In genomic region chr2:241194811-241195210, GRCh38 we compare ENCODE assay signal across 19 cellular contexts.
"Had no signal": no experiment of that assay in that cellular context is flagged by ENCODE, and none has a peak within 500 bp of the region (broad histone marks: within the 10 kb centered on the region; RNA-seq: fewer than 3 reads in every experiment).

No MANE protein-coding gene starts in this region.

- H3K9me3 ChIP-seq: mucosa of descending colon, sigmoid colon, thoracic aorta, transverse colon had no signal

- H3K4me3 ChIP-seq: coronary artery, hepatocyte, mucosa of descending colon, sigmoid colon, thoracic aorta, transverse colon had no signal

- DNase-seq: central memory CD4-positive, alpha-beta T cell; effector CD4-positive, alpha-beta T cell; foreskin melanocyte; head of caudate nucleus; kidney glomerular epithelial cell; nephron progenitor cell; sigmoid colon; small intestine; stimulated activated CD4-positive, alpha-beta T cell treated with anti-CD3 and anti-CD28 coated beads, Interleukin-15, amount 100 ng/mL, for 24 hours; stimulated activated CD4-positive, alpha-beta T cell treated with anti-CD3 and anti-CD28 coated beads, Interleukin-1b, Interleukin-23, amount 100 ng/mL, for 48 hours; stimulated activated CD4-positive, alpha-beta T cell treated with anti-CD3 and anti-CD28 coated beads, Interleukin-4, amount 100 ng/mL, for 4 hours; stimulated activated naive B cell treated with anti-CD40 and anti-IgM and Interleukin-4, amounts not matched to agents 10 μg/mL and 1 μg/mL and 100 μg/mL, for 72 hours; stimulated activated naive CD8-positive, alpha-beta T cell treated with anti-CD3 and anti-CD28 coated beads, Interleukin-15, amount 100 ng/mL, for 72 hours; transverse colon had no signal

- H3K27me3 ChIP-seq: hepatocyte, sigmoid colon, transverse colon had no signal

- ATAC-seq: left lobe of liver; mucosa of descending colon; stimulated activated naive B cell treated with anti-CD40 and anti-IgM and Interleukin-4, amounts not matched to agents 10 μg/mL and 1 μg/mL and 100 μg/mL, for 72 hours; stimulated activated naive CD8-positive, alpha-beta T cell treated with anti-CD3 and anti-CD28 coated beads, Interleukin-15, amount 100 ng/mL, for 72 hours had no signal

- H3K27ac ChIP-seq: coronary artery, hepatocyte, sigmoid colon, thoracic aorta had no signal

- H3K36me3 ChIP-seq: sigmoid colon, thoracic aorta, transverse colon had no signal

- H3K4me1 ChIP-seq: sigmoid colon, transverse colon had no signal
